ENCODE assay signal across 1 cellular context in the genomic region with DNA sequence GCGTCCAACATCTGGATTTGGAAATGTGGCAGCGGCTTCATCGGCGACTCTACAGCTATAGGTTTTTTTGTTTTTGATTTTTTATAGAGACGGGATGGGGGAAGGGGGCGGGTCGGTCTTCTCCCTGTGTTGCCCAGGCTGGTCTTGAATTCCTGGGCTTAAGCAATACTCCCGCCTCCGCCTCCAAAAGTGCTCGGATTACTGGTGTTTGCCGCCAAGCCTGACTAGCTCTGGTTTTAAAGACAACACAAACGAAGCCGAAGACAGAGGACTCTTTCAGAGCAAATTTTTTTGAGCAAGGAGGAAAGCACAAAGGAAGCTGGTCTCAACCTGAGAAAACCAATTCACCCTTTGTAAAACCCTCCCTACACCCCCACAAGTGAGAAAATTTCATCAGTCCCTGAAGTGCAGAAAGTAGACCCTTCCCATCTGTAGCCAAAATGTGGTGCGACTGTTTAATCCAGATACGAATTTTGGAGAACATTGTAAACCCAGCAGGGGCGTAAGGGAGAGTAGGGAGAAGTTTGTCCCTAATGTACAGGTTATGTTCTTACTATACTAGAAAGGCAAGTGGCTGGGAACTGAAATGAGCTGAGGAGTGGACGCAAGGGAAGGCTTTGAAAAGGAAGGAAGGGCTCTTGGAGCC.
TF ChIP-seq lines count a peak whose summit lies in the region.

No MANE protein-coding gene starts in this region.

TF ChIP-seq in K562, 482 proteins besides CTCF, POLR2A, EP300 and RAD21:
- TF ChIP-seq, protein P1, sequence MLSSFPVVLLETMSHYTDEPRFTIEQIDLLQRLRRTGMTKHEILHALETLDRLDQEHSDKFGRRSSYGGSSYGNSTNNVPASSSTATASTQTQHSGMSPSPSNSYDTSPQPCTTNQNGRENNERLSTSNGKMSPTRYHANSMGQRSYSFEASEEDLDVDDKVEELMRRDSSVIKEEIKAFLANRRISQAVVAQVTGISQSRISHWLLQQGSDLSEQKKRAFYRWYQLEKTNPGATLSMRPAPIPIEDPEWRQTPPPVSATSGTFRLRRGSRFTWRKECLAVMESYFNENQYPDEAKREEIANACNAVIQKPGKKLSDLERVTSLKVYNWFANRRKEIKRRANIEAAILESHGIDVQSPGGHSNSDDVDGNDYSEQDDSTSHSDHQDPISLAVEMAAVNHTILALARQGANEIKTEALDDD (IDR thresholded peaks at IDR 0.05) = peak; percentile 50
- TF ChIP-seq POU5F1 (IDR thresholded peaks at IDR 0.05; ENCODE audit: borderline replicate concordance, low read depth, low read length, partially characterized antibody) (no peak), CEBPG (CRISPR knock-in tag; IDR thresholded peaks at IDR 0.05) (no peak), CEBPG (tag; conservative IDR thresholded peaks at IDR 0.05 in 1 of 2, IDR thresholded peaks at IDR 0.05 in 1 of 2) (peak in 1 of 2 experiments; percentile 8; a peak in 1 of 4 replicates), CEBPB (tag; IDR thresholded peaks at IDR 0.05) (peak; percentile 66), EP400 (IDR thresholded peaks at IDR 0.05) (0 out of 2 replicates have a peak, but pooled peaks have one; percentile 20), SAFB2 (IDR thresholded peaks at IDR 0.05; ENCODE audit: borderline replicate concordance, low read depth, low read length, severe bottlenecking) (no peak), RB1 (IDR thresholded peaks at IDR 0.05; ENCODE audit: low read depth) (0 out of 2 replicates have a peak, but pooled peaks have one; percentile 12), SMARCE1 (IDR thresholded peaks at IDR 0.05) (no peak), COPS2 (conservative IDR thresholded peaks at IDR 0.05) (no peak), TRIM24 (IDR thresholded peaks at IDR 0.05) (0 out of 4 replicates have a peak, but pooled peaks of 1 of the 2 experiments have one; percentile 12), ZNF384 (IDR thresholded peaks at IDR 0.05; ENCODE audit: low read depth, low read length) (0 out of 2 replicates have a peak, but pooled peaks have one; percentile 9), ZNF583 (CRISPR knock-in tag; IDR thresholded peaks at IDR 0.05) (0 out of 2 replicates have a peak, but pooled peaks have one; percentile 19), MNT (conservative IDR thresholded peaks at IDR 0.05) (0 out of 4 replicates have a peak, but pooled peaks of 1 of the 2 experiments have one; percentile 23), TAF15 (IDR thresholded peaks at IDR 0.05; ENCODE audit: low read depth, low read length) (no peak), MLLT1 (IDR thresholded peaks at IDR 0.05) (peak in 1 of 2 experiments; percentile 18; a peak in 1 of 4 replicates), SIN3A (IDR thresholded peaks at IDR 0.05; ENCODE audit: borderline replicate concordance in 2 of 2, control insufficient read depth in 1 of 2, low read depth in 2 of 2, low read length in 2 of 2) (0 out of 4 replicates have a peak, but pooled peaks of 1 of the 2 experiments have one; percentile 43), ZNF778 (CRISPR knock-in tag; IDR thresholded peaks at IDR 0.05) (no peak), ZNF263 (CRISPR knock-in tag; IDR thresholded peaks at IDR 0.05; ENCODE audit: borderline replicate concordance) (no peak), SIRT6 (IDR thresholded peaks at IDR 0.05; ENCODE audit: low read depth, low read length) (no peak), SIX5 (IDR thresholded peaks at IDR 0.05; ENCODE audit: borderline replicate concordance in 1 of 2, insufficient read depth in 1 of 2, low read depth in 1 of 2, low read length in 2 of 2) (no peak), PCBP1 (IDR thresholded peaks at IDR 0.05; ENCODE audit: low read depth, low read length, poor library complexity, severe bottlenecking) (no peak), UBTF (IDR thresholded peaks at IDR 0.05; ENCODE audit: borderline replicate concordance in 1 of 2, low read depth in 2 of 2, low read length in 2 of 2) (no peak), EGR1 (conservative IDR thresholded peaks at IDR 0.05) (peak; percentile 34; the same call in 1 of the 2 replicates), MYBL2 (IDR thresholded peaks at IDR 0.05; ENCODE audit: low read depth) (no peak), MYBL2 (CRISPR knock-in tag; IDR thresholded peaks at IDR 0.05; ENCODE audit: borderline replicate concordance) (no peak), TAL1 (IDR thresholded peaks at IDR 0.05) (peak; percentile 2; the same call in 1 of the 2 replicates)
- TF ChIP-seq, protein P2, sequence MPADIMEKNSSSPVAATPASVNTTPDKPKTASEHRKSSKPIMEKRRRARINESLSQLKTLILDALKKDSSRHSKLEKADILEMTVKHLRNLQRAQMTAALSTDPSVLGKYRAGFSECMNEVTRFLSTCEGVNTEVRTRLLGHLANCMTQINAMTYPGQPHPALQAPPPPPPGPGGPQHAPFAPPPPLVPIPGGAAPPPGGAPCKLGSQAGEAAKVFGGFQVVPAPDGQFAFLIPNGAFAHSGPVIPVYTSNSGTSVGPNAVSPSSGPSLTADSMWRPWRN (IDR thresholded peaks at IDR 0.05; ENCODE audit: low read depth) = no peak
- TF ChIP-seq, protein P3, sequence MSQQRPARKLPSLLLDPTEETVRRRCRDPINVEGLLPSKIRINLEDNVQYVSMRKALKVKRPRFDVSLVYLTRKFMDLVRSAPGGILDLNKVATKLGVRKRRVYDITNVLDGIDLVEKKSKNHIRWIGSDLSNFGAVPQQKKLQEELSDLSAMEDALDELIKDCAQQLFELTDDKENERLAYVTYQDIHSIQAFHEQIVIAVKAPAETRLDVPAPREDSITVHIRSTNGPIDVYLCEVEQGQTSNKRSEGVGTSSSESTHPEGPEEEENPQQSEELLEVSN (IDR thresholded peaks at IDR 0.05; ENCODE audit: borderline replicate concordance in 1 of 2, extremely low read depth in 1 of 2, insufficient read depth in 1 of 2, insufficient read length in 1 of 2, low read depth in 1 of 2, low read length in 1 of 2, poor library complexity in 1 of 2, severe bottlenecking in 1 of 2) = peak in 1 of 2 experiments; percentile 79
- TF ChIP-seq, protein P4, sequence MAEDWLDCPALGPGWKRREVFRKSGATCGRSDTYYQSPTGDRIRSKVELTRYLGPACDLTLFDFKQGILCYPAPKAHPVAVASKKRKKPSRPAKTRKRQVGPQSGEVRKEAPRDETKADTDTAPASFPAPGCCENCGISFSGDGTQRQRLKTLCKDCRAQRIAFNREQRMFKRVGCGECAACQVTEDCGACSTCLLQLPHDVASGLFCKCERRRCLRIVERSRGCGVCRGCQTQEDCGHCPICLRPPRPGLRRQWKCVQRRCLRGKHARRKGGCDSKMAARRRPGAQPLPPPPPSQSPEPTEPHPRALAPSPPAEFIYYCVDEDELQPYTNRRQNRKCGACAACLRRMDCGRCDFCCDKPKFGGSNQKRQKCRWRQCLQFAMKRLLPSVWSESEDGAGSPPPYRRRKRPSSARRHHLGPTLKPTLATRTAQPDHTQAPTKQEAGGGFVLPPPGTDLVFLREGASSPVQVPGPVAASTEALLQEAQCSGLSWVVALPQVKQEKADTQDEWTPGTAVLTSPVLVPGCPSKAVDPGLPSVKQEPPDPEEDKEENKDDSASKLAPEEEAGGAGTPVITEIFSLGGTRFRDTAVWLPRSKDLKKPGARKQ (CRISPR knock-in tag; IDR thresholded peaks at IDR 0.05) = peak; percentile 67; the same call in 1 of the 2 replicates
